ENCODE assay signal across 8 cellular contexts in the genomic region with DNA sequence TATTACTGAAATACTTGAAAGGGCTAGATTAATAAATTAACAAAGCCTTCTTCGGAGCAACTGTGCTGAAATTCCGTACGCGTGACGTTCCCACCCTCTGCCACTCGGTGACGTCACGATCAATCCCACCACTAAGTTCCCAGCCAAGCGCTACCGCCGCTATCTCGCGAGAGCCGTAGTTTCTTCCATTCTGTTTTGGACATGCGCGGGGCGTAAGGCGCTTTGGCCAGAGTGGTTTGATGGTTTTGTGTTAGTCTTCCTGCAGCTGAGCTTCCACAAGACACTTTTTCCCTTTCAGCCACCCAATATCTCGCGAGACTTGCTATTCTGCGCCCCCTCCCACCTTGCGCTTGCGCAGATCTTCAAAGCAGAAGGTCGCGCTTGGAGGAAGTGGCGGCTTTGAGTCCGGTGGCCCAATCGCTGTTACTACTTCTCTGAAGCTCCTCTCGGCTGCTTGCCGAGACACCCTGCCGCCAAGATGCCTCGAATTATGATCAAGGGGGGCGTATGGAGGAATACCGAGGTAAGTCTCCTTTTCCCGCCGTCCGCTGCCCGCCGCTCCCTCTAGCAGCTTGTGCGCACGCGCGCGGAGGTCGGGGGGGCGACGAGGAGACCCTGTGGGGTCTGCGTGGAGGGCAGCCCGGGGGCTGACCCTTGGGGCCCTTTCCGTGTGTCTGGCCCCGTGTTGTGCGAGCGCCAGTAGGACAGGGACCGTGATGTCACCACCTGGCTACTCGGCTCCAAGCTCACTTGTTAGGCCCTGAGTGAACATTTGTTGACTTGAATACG. TPM values are rescaled to one million over a fixed set of nuclear protein-coding genes. Genes with fewer than 3 reads are reported as not detected.
DNase-seq lines count a peak whose midpoint lies in the region; ATAC-seq, FAIRE-seq and TF ChIP-seq lines count a peak whose summit lies in the region.

Gene CDC5L, plus strand, starts transcription at position 361 of the 789 bp plus-strand sequence. Its CDS starts 118 bp downstream, at position 479.

- peaks cover 48% of the 10 kb centered on the region for H3K4me1 Mint-ChIP-seq in activated T-cell treated with anti-CD3 and anti-CD28 coated beads, Interleukin-2, amount 50 U/mL, for 72 hours (ENCODE audit: low read depth)

- H3K27me3 ChIP-seq in esophagus muscularis mucosa (no peaks in the 10 kb centered on the region), muscle layer of duodenum (ENCODE audit: low read depth, low read length) (no peaks in the 10 kb centered on the region)

- peak; percentile 75 for TF ChIP-seq POLR2A in esophagus muscularis mucosa (IDR thresholded peaks at IDR 0.05; ENCODE audit: low read depth)

- no peaks in the 10 kb centered on the region for H3K9me3 Mint-ChIP-seq in activated T-cell treated with anti-CD3 and anti-CD28 coated beads, Interleukin-2, amount 50 U/mL, for 72 hours

- H3K27me3 Mint-ChIP-seq in activated T-cell treated with anti-CD3 and anti-CD28 coated beads, Interleukin-2, amount 50 U/mL, for 72 hours (ENCODE audit: low read depth), result peaks cover 6% of the 10 kb centered on the region

- no peak for TF ChIP-seq CTCF in esophagus muscularis mucosa (IDR thresholded peaks at IDR 0.05)

- WGBS in esophagus muscularis mucosa, result under 1% methylated on average over 32 of the region's 56 CpGs

- DNase-seq in DMS53 treated with DMSO at 0.1 percent for 48 hours (lab: John Stamatoyannopoulos, UW; ENCODE audit: unreplicated experiment) (peak; percentile 98), RCC 7860 (ENCODE audit: low spot score) (peak; percentile 96), esophagus muscularis mucosa (ENCODE audit: extremely low spot score) (peak; percentile 99)
- DNase-seq in activated T-cell treated with anti-CD3 and anti-CD28 coated beads, Interleukin-2, amount 50 U/mL, for 72 hours, result peak; percentile 93 to 95
- peak; percentile 86 to 92 for DNase-seq in stimulated activated CD8-positive, alpha-beta memory T cell treated with anti-CD3 and anti-CD28 coated beads, Interleukin-7, amount 100 ng/mL, for 4 hours (ENCODE audit: low read depth in 2 of 2)

- peak; percentile 66 for FAIRE-seq in RCC 7860 (lab: Jason Lieb, UNC)

- H3K9me3 ChIP-seq in KOPT-K1 (ENCODE audit: insufficient read depth, low read length, poor library complexity, severe bottlenecking) (no peaks in the 10 kb centered on the region), esophagus muscularis mucosa (no peaks in the 10 kb centered on the region), muscle layer of duodenum (ENCODE audit: control insufficient read depth in 1 of 2, low read length in 2 of 2) (no peaks in the 10 kb centered on the region)

- H3K36me3 ChIP-seq in KOPT-K1 (ENCODE audit: insufficient read depth, low read length), result peaks cover 33% of the 10 kb centered on the region
- peaks cover under 1 to 19% (median 14%) of the 10 kb centered on the region in 4 donors for H3K36me3 ChIP-seq in esophagus muscularis mucosa
- H3K36me3 ChIP-seq in muscle layer of duodenum (ENCODE audit: control insufficient read depth in 1 of 2, insufficient read depth in 2 of 2, low read length in 2 of 2), result peaks cover 12 to 15% of the 10 kb centered on the region in 2 donors

- ATAC-seq in GM21737 (IDR thresholded peaks at IDR 0.05; ENCODE audit: unreplicated experiment), result peak; percentile 85
- ATAC-seq in activated T-cell treated with anti-CD3 and anti-CD28 coated beads, Interleukin-2, amount 50 U/mL, for 72 hours (replicated peaks in 1 of 2), result peak; percentile 93

- TF ChIP-seq EP300 in esophagus muscularis mucosa (IDR thresholded peaks at IDR 0.05), result no peak

- peak within 1 kb of the TSS; percentile 75 to 96 (median 90) for H3K4me3 ChIP-seq in esophagus muscularis mucosa
- peak within 1 kb of the TSS; percentile 85 to 89 for H3K4me3 ChIP-seq in muscle layer of duodenum (ENCODE audit: low read depth in 1 of 2, low read length in 2 of 2)

- H3K27ac ChIP-seq in KOPT-K1 (ENCODE audit: low read depth, low read length, poor library complexity, severe bottlenecking), result peak within 1 kb of the TSS; percentile 90
- H3K27ac ChIP-seq in esophagus muscularis mucosa (replicated peaks in 1 of 4), result peak within 1 kb of the TSS; percentile 95 to 99 (median 98)
- H3K27ac ChIP-seq in muscle layer of duodenum (ENCODE audit: low read length), result peak within 1 kb of the TSS; percentile 96

- H3K4me3 Mint-ChIP-seq in activated T-cell treated with anti-CD3 and anti-CD28 coated beads, Interleukin-2, amount 50 U/mL, for 72 hours, result peak within 1 kb of the TSS; percentile 97 to 98

- intact Hi-C loops in esophagus muscularis mucosa (cut with DNase I), result no loop called here

- H3K27ac Mint-ChIP-seq in activated T-cell treated with anti-CD3 and anti-CD28 coated beads, Interleukin-2, amount 50 U/mL, for 72 hours, result peak within 1 kb of the TSS; percentile 90

- H3K4me1 ChIP-seq in esophagus muscularis mucosa, result peaks cover 25 to 39% (median 35%) of the 10 kb centered on the region in 4 donors
- peaks cover 7 to 24% of the 10 kb centered on the region in 2 donors for H3K4me1 ChIP-seq in muscle layer of duodenum (ENCODE audit: control insufficient read depth in 1 of 2, insufficient read depth in 2 of 2, low read length in 2 of 2)

- H3K36me3 Mint-ChIP-seq in activated T-cell treated with anti-CD3 and anti-CD28 coated beads, Interleukin-2, amount 50 U/mL, for 72 hours (ENCODE audit: insufficient read depth in 2 of 2), result peaks cover 5 to 21% of the 10 kb centered on the region in 2 donors

RNA-seq across cellular contexts. Expression of gene CDC5L, which starts in this region (rescaled TPM):
- 10 to 100 TPM; 17.9 to 19.3 TPM for total RNA-seq in activated T-cell treated with anti-CD3 and anti-CD28 coated beads, Interleukin-2, amount 50 U/mL, for 72 hours
- 10 to 100 TPM; 18.4 to 25.4 (median 21.9) TPM for total RNA-seq in esophagus muscularis mucosa

Comparison
In these comparisons a context has a peak if more than half of its experiments do, and no peak if none do; other contexts are left out.
1. Peak in every context shown above with its lines: DNase-seq, ATAC-seq, H3K4me3 ChIP-seq and H3K27ac ChIP-seq.